ENCODE assay signal across 8 cellular contexts in the genomic region with DNA sequence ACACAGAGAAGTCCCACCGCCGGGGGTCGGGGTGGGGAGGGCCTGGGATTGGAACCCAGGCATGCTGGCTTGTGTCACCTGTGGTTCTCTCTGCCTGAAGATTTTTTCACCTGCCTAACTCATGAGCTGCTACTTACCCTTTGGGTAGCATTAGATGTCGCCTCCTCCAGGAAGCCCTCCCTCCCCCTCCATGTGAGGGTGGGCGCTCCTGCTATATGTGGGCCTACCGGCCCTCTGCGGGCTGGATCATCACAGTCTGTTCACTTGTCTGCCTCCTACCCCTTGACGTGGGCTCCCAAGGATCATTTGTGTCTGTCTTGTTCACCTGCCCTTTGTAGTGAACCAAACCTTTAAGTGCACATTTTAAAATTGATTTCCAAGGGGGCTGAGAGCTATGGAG.
DNase-seq lines count a peak whose midpoint lies in the region; FAIRE-seq lines count a peak whose summit lies in the region.

No MANE protein-coding gene starts in this region.

- no peaks in the 10 kb centered on the region for H3K9me3 ChIP-seq in BLaER1
- no peaks in the 10 kb centered on the region for H3K9me3 ChIP-seq in HUES48 (ENCODE audit: control insufficient read depth, insufficient read depth, low read length)
- no peaks in the 10 kb centered on the region for H3K9me3 ChIP-seq in adipocyte (ENCODE audit: control insufficient read depth, low read length)
- no peaks in the 10 kb centered on the region for H3K9me3 ChIP-seq in mucosa of stomach (ENCODE audit: control insufficient read depth, low read length)

- H3K4me3 ChIP-seq in BLaER1 (peak overlapping the region; percentile 65), HUES48 (ENCODE audit: low read depth, low read length) (peak overlapping the region; percentile 79), adipocyte (ENCODE audit: low read length) (peak overlapping the region; percentile 76), mucosa of stomach (ENCODE audit: low read length) (no peak overlapping the region)

- 0 out of 2 replicates have a peak overlapping the region, but pooled peaks have one; percentile 32 for H3K9ac ChIP-seq in BLaER1
- H3K9ac ChIP-seq in HUES48 (ENCODE audit: low read depth, low read length), result no peak overlapping the region
- H3K9ac ChIP-seq in adipocyte (ENCODE audit: low read length), result peak overlapping the region; percentile 77
- peak overlapping the region; percentile 70 for H3K9ac ChIP-seq in mucosa of stomach (ENCODE audit: low read length)

- H3K4me2 ChIP-seq in BLaER1, result peak overlapping the region; percentile 98

- H4K20me1 ChIP-seq in BLaER1, result no peaks in the 10 kb centered on the region

- H3K4me1 ChIP-seq in BLaER1 (peaks cover 34% of the 10 kb centered on the region), HUES48 (ENCODE audit: control insufficient read depth, insufficient read depth, low read length) (no peaks in the 10 kb centered on the region), adipocyte (ENCODE audit: control insufficient read depth, insufficient read depth, low read length) (peaks cover 10% of the 10 kb centered on the region), mucosa of stomach (ENCODE audit: control insufficient read depth, insufficient read depth, low read length) (peaks cover 13% of the 10 kb centered on the region)

- FAIRE-seq in RCC 7860 (lab: Jason Lieb, UNC), result no peak

- H3K27me3 ChIP-seq in BLaER1 (no peaks in the 10 kb centered on the region), HUES48 (ENCODE audit: control insufficient read depth, insufficient read depth, low read length) (peaks cover 19% of the 10 kb centered on the region), adipocyte (replicated peaks; ENCODE audit: control insufficient read depth, insufficient read depth, low read length) (peaks cover 7% of the 10 kb centered on the region), mucosa of stomach (ENCODE audit: control insufficient read depth, insufficient read depth, low read length) (peaks cover 14% of the 10 kb centered on the region)

- H3K36me3 ChIP-seq in BLaER1 (no peaks in the 10 kb centered on the region), HUES48 (ENCODE audit: control insufficient read depth, insufficient read depth, low read length) (no peaks in the 10 kb centered on the region), adipocyte (ENCODE audit: control insufficient read depth, insufficient read depth, low read length, severe bottlenecking) (no peaks in the 10 kb centered on the region), mucosa of stomach (ENCODE audit: control insufficient read depth, insufficient read depth, low read length) (no peaks in the 10 kb centered on the region)

- DNase-seq in adipocyte (ENCODE audit: low read depth), result no peak
- no peak for DNase-seq in D341Med (ENCODE audit: low spot score)
- DNase-seq in NCI-H446 (lab: John Stamatoyannopoulos, UW), result no peak
- no peak for DNase-seq in DMS114 treated with DMSO at 0.1 percent for 48 hours (lab: John Stamatoyannopoulos, UW; ENCODE audit: unreplicated experiment)
- DNase-seq in RCC 7860 (ENCODE audit: low spot score), result no peak

- H3K27ac ChIP-seq in BLaER1, result no peak overlapping the region
- H3K27ac ChIP-seq in HUES48 (ENCODE audit: low read depth, low read length), result no peak overlapping the region
